1 cellular context compared by ENCODE assay signal in genomic region chr17:68019675-68020450, GRCh38.
A peak's percentile ranks its signal among the peaks of the same experiment; 100 is the strongest.
TF ChIP-seq lines count a peak whose summit lies in the region.

No MANE protein-coding gene starts in this region.

TF ChIP-seq in H1, 55 proteins besides CTCF, POLR2A, EP300 and RAD21:
- TF ChIP-seq FOSL1 (IDR thresholded peaks at IDR 0.05; ENCODE audit: insufficient read depth, low read depth, low read length) (0 out of 2 replicates have a peak, but pooled peaks have one; percentile 37), BACH1 (IDR thresholded peaks at IDR 0.05; ENCODE audit: low read length) (peak; percentile 44; the same call in 1 of the 2 replicates), TEAD4 (IDR thresholded peaks at IDR 0.05; ENCODE audit: low read depth, low read length) (peak; percentile 92), TBP (IDR thresholded peaks at IDR 0.05; ENCODE audit: low read depth, low read length) (peak; percentile 100), NANOG (IDR thresholded peaks at IDR 0.05; ENCODE audit: insufficient read depth, low read depth, low read length, poor library complexity, severe bottlenecking) (no peak), BCL11A (IDR thresholded peaks at IDR 0.05; ENCODE audit: low read depth in 2 of 2, low read length in 2 of 2) (no peak), ZNF274 (IDR thresholded peaks at IDR 0.05; ENCODE audit: borderline replicate concordance, extremely low read depth, low read length) (no peak), RXRA (IDR thresholded peaks at IDR 0.05; ENCODE audit: insufficient read depth, low read depth, low read length) (0 out of 2 replicates have a peak, but pooled peaks have one; percentile 16), PHF8 (conservative IDR thresholded peaks at IDR 0.05; ENCODE audit: low read depth, low read length) (peak; percentile 86), CEBPB (IDR thresholded peaks at IDR 0.05; ENCODE audit: low read depth, low read length) (peak; percentile 64), JUND (IDR thresholded peaks at IDR 0.05; ENCODE audit: low read length) (no peak), EGR1 (IDR thresholded peaks at IDR 0.05; ENCODE audit: borderline replicate concordance, low read depth, low read length) (peak; percentile 100), KDM4A (IDR thresholded peaks at IDR 0.05; ENCODE audit: low read depth, low read length, severe bottlenecking) (peak; percentile 62), SIN3A (conservative IDR thresholded peaks at IDR 0.05 in 1 of 2, IDR thresholded peaks at IDR 0.05 in 1 of 2; ENCODE audit: low read depth in 1 of 2, low read length in 2 of 2) (0 out of 4 replicates have a peak, but pooled peaks of 1 of the 2 experiments have one; percentile 9), CTBP2 (IDR thresholded peaks at IDR 0.05; ENCODE audit: borderline replicate concordance, insufficient read depth, insufficient read length, low read length) (no peak), GABPA (IDR thresholded peaks at IDR 0.05; ENCODE audit: borderline replicate concordance, insufficient read depth, low read length) (no peak), RFX5 (IDR thresholded peaks at IDR 0.05; ENCODE audit: borderline replicate concordance, low read depth, low read length) (no peak), SP4 (IDR thresholded peaks at IDR 0.05; ENCODE audit: low read length) (0 out of 2 replicates have a peak, but pooled peaks have one; percentile 80), CBX5 (IDR thresholded peaks at IDR 0.05; ENCODE audit: low read depth, low read length) (no peak), HDAC6 (IDR thresholded peaks at IDR 0.05; ENCODE audit: low read depth, low read length) (no peak), RBBP5 (IDR thresholded peaks at IDR 0.05; ENCODE audit: borderline replicate concordance, low read depth, low read length) (peak; percentile 94), KDM1A (IDR thresholded peaks at IDR 0.05; ENCODE audit: borderline replicate concordance, low read length) (0 out of 2 replicates have a peak, but pooled peaks have one; percentile 37), CHD1 (IDR thresholded peaks at IDR 0.05; ENCODE audit: low read depth, low read length) (no peak), TCF12 (IDR thresholded peaks at IDR 0.05; ENCODE audit: low read depth, low read length) (0 out of 2 replicates have a peak, but pooled peaks have one; percentile 43), ASH2L (IDR thresholded peaks at IDR 0.05; ENCODE audit: low read length) (peak; percentile 93), RNF2 (IDR thresholded peaks at IDR 0.05; ENCODE audit: borderline replicate concordance, low read depth, low read length, missing control alignments, poor library complexity, severe bottlenecking) (no peak), BRCA1 (IDR thresholded peaks at IDR 0.05; ENCODE audit: low read depth, low read length) (peak; percentile 50; the same call in 1 of the 2 replicates), CHD2 (IDR thresholded peaks at IDR 0.05; ENCODE audit: low read length) (peak; percentile 86), GTF2F1 (IDR thresholded peaks at IDR 0.05; ENCODE audit: borderline replicate concordance, low read depth, low read length) (no peak), SP2 (IDR thresholded peaks at IDR 0.05; ENCODE audit: low read length) (no peak), JUN (IDR thresholded peaks at IDR 0.05; ENCODE audit: low read depth, low read length) (no peak), MAFK (IDR thresholded peaks at IDR 0.05; ENCODE audit: low read depth, low read length) (peak; percentile 90; the same call in 1 of the 2 replicates), POLR2AphosphoS5 (IDR thresholded peaks at IDR 0.05; ENCODE audit: low read depth, low read length) (peak; percentile 37; the same call in 1 of the 2 replicates), YY1 (IDR thresholded peaks at IDR 0.05; ENCODE audit: low read depth, low read length) (peak; percentile 35; the same call in 1 of the 2 replicates), NRF1 (IDR thresholded peaks at IDR 0.05; ENCODE audit: low read depth, low read length) (peak; percentile 65), CREB1 (IDR thresholded peaks at IDR 0.05) (peak; percentile 73; the same call in 1 of the 2 replicates), TAF7 (optimal IDR thresholded peaks at IDR 0.05; ENCODE audit: borderline replicate concordance, low read depth, low read length) (peak; percentile 78), SUZ12 (IDR thresholded peaks at IDR 0.05; ENCODE audit: low read length) (no peak), HDAC2 (IDR thresholded peaks at IDR 0.05; ENCODE audit: borderline replicate concordance in 1 of 2, low read depth in 2 of 2, low read length in 2 of 2) (0 out of 4 replicates have a peak, but pooled peaks have one; percentile 40 to 48)
- TF ChIP-seq, protein P1, sequence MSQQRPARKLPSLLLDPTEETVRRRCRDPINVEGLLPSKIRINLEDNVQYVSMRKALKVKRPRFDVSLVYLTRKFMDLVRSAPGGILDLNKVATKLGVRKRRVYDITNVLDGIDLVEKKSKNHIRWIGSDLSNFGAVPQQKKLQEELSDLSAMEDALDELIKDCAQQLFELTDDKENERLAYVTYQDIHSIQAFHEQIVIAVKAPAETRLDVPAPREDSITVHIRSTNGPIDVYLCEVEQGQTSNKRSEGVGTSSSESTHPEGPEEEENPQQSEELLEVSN (IDR thresholded peaks at IDR 0.05) = peak; percentile 87
- TF ChIP-seq, protein P2, sequence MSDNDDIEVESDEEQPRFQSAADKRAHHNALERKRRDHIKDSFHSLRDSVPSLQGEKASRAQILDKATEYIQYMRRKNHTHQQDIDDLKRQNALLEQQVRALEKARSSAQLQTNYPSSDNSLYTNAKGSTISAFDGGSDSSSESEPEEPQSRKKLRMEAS (IDR thresholded peaks at IDR 0.05) = no peak; the same call in 1 of the 2 replicates
